In genomic region chr11:26191193-26191592, GRCh38 we compare ENCODE assay signal across 21 cellular contexts.
DNase-seq lines count a peak whose midpoint lies in the region; ATAC-seq and TF ChIP-seq lines count a peak whose summit lies in the region.
"Had no signal": no experiment of that assay in that cellular context is flagged by ENCODE, and none has a peak within 500 bp of the region (broad histone marks: within the 10 kb centered on the region; RNA-seq: fewer than 3 reads in every experiment).

No MANE protein-coding gene starts in this region.

- H3K4me3 ChIP-seq in GM12865 (ENCODE audit: low read depth, low read length) (no peak overlapping the region), HAP-1 (no peak overlapping the region)
- H3K4me3 ChIP-seq: BLaER1 treated with 17β-estradiol and CSF1 and Interleukin-3, amounts not matched to agents 10 nM and 100 nM had no signal

- H3K4me3 Mint-ChIP-seq in naive B cell: peak overlapping the region in 5 of 8 donors; percentile 10 to 62 (median 26)
- H3K4me3 Mint-ChIP-seq: CD8-positive, alpha-beta memory T cell had no signal

- peak; percentile 3 for DNase-seq in GM12865 (ENCODE audit: low read depth)
- DNase-seq in naive B cell: peak; percentile 29
- no peak for DNase-seq in cerebellar nuclear complex (lab: John Stamatoyannopoulos, UW)
- DNase-seq in HAP-1 (ENCODE audit: low spot score in 2 of 2): no peak
- no peak for DNase-seq in SHP77 (lab: John Stamatoyannopoulos, UW)
- DNase-seq: CD8-positive, alpha-beta memory T cell; DMS79; HCEC 1CT; KG1; NCI-H1436 treated with DMSO at 0.1 percent for 48 hours; NCI-H2081; NCI-H510A; NCI-H82; Right ventricle myocardium superior; SK-N-SH; T-helper 1 cell had no signal

- peaks cover 8 to 12% (median 10%) of the 10 kb centered on the region in 3 donors for H3K4me1 Mint-ChIP-seq in naive B cell
- H3K4me1 Mint-ChIP-seq: CD8-positive, alpha-beta memory T cell had no signal

- H3K9me3 Mint-ChIP-seq in naive B cell: no peaks in the 10 kb centered on the region

- 0 out of 2 replicates have a peak, but pooled peaks cover 2% of the 10 kb centered on the region for H3K27me3 ChIP-seq in HAP-1 (ENCODE audit: low read depth)
- H3K27me3 ChIP-seq: BLaER1 treated with 17β-estradiol and CSF1 and Interleukin-3, amounts not matched to agents 10 nM and 100 nM had no signal

- H3K27me3 Mint-ChIP-seq in naive B cell: no peaks in the 10 kb centered on the region
- H3K27me3 Mint-ChIP-seq: CD8-positive, alpha-beta memory T cell had no signal

- in situ Hi-C loops in HAP-1 (cut with MboI; ENCODE audit: low sequenced_read_pairs): no loop called here

- ATAC-seq in GM19395 (IDR thresholded peaks at IDR 0.05; ENCODE audit: unreplicated experiment) (peak; percentile 78), HG03025 (IDR thresholded peaks at IDR 0.05; ENCODE audit: low FRiP score, unreplicated experiment) (peak; percentile 81), naive B cell (ENCODE audit: low read depth in 2 of 2) (peak; percentile 51 to 69), HG03135 (IDR thresholded peaks at IDR 0.05; ENCODE audit: unreplicated experiment) (no peak)
- ATAC-seq: Panc1 had no signal

- no peaks in the 10 kb centered on the region; the same call in 1 of the 2 replicates for H3K9me3 ChIP-seq in HAP-1
- H3K9me3 ChIP-seq: BLaER1 treated with 17β-estradiol and CSF1 and Interleukin-3, amounts not matched to agents 10 nM and 100 nM; SK-N-SH had no signal

- no peaks in the 10 kb centered on the region for H3K36me3 Mint-ChIP-seq in naive B cell
- H3K36me3 Mint-ChIP-seq: CD8-positive, alpha-beta memory T cell had no signal

- H3K27ac Mint-ChIP-seq in naive B cell: peak overlapping the region in 2 of 6 donors; percentile 5 to 7
- H3K27ac Mint-ChIP-seq: CD8-positive, alpha-beta memory T cell had no signal

- H3K4me1 ChIP-seq in HAP-1: no peaks in the 10 kb centered on the region
- H3K4me1 ChIP-seq: BLaER1 treated with 17β-estradiol and CSF1 and Interleukin-3, amounts not matched to agents 10 nM and 100 nM had no signal

- TF ChIP-seq CTCF in GM12865 (IDR thresholded peaks at IDR 0.05; ENCODE audit: insufficient read depth, low read depth, low read length, missing control alignments): no peak

- no peaks in the 10 kb centered on the region for H3K36me3 ChIP-seq in HAP-1 (replicated peaks)
- H3K36me3 ChIP-seq: BLaER1 treated with 17β-estradiol and CSF1 and Interleukin-3, amounts not matched to agents 10 nM and 100 nM had no signal

Comparison
In these comparisons a context has a peak if more than half of its experiments do, and no peak if none do; other contexts are left out.
1. DNase-seq: peak in GM12865 (single experiment) and naive B cell (single experiment); none in cerebellar nuclear complex (0 of 2), HAP-1 (0 of 2) and SHP77 (0 of 2).